1 cellular context compared by ENCODE assay signal in the genomic region with DNA sequence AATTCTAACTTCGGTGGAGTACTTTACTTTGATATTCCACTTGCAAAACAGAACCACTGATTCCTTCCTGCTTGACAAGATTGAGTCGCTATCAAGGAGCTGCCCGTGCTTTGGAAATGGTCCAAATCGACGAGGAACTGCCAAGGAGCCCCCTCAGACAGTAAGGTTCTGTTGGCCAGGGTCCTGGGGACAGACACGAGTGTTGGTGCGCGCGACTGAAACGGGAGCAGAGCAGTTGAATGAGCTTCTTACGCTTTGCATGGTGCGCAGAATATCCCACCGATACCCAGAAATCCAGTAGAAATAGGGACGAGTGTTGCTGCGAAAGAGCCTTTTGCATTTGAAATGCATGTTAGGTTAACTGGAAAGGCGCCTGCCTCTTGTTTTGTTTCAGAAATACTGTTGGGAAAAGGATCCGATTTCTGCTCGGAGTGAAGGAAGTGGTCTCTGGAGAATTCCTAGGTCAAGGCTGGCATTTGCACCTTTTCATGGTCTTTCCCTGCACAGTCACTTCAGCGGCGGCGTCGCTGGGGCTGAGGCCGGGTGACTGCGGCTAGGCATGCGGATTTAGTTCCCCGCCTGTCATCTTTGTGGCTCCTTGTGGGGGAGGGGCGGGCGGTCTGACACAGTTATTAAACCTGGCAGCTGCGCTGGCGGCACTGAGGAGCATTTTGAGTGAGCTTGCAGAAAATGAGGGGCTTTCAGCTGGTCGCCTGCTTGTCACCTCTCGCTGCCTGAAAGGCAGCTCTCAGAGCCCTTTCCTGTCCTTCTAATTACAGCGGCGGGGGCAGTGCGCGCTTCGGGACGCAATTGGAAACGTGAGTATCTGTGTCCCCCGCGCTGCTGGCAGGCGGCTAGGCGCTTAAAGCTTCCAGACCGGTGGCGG.
TF ChIP-seq lines count a peak whose summit lies in the region.

No MANE protein-coding gene starts in this region.

TF ChIP-seq in GM23338, 12 proteins besides CTCF, POLR2A, EP300 and RAD21 (continued from another document):
- TF ChIP-seq, protein P1, sequence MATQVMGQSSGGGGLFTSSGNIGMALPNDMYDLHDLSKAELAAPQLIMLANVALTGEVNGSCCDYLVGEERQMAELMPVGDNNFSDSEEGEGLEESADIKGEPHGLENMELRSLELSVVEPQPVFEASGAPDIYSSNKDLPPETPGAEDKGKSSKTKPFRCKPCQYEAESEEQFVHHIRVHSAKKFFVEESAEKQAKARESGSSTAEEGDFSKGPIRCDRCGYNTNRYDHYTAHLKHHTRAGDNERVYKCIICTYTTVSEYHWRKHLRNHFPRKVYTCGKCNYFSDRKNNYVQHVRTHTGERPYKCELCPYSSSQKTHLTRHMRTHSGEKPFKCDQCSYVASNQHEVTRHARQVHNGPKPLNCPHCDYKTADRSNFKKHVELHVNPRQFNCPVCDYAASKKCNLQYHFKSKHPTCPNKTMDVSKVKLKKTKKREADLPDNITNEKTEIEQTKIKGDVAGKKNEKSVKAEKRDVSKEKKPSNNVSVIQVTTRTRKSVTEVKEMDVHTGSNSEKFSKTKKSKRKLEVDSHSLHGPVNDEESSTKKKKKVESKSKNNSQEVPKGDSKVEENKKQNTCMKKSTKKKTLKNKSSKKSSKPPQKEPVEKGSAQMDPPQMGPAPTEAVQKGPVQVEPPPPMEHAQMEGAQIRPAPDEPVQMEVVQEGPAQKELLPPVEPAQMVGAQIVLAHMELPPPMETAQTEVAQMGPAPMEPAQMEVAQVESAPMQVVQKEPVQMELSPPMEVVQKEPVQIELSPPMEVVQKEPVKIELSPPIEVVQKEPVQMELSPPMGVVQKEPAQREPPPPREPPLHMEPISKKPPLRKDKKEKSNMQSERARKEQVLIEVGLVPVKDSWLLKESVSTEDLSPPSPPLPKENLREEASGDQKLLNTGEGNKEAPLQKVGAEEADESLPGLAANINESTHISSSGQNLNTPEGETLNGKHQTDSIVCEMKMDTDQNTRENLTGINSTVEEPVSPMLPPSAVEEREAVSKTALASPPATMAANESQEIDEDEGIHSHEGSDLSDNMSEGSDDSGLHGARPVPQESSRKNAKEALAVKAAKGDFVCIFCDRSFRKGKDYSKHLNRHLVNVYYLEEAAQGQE (IDR thresholded peaks at IDR 0.05; ENCODE audit: unreplicated experiment), result no peak
- TF ChIP-seq, protein P2, sequence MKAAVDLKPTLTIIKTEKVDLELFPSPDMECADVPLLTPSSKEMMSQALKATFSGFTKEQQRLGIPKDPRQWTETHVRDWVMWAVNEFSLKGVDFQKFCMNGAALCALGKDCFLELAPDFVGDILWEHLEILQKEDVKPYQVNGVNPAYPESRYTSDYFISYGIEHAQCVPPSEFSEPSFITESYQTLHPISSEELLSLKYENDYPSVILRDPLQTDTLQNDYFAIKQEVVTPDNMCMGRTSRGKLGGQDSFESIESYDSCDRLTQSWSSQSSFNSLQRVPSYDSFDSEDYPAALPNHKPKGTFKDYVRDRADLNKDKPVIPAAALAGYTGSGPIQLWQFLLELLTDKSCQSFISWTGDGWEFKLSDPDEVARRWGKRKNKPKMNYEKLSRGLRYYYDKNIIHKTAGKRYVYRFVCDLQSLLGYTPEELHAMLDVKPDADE (IDR thresholded peaks at IDR 0.05), result no peak
- TF ChIP-seq EZH2 (IDR thresholded peaks at IDR 0.05; ENCODE audit: low read depth, unreplicated experiment), result no peak
- no peak for TF ChIP-seq EZH2phosphoT487 (IDR thresholded peaks at IDR 0.05; ENCODE audit: unreplicated experiment)
- TF ChIP-seq ZNF114 (CRISPR knock-in tag; IDR thresholded peaks at IDR 0.05), result no peak
- no peak for TF ChIP-seq CREB1 (CRISPR knock-in tag; IDR thresholded peaks at IDR 0.05; ENCODE audit: low read depth)
- no peak for TF ChIP-seq JUNB (IDR thresholded peaks at IDR 0.05; ENCODE audit: unreplicated experiment)
- no peak for TF ChIP-seq STAT1 (IDR thresholded peaks at IDR 0.05; ENCODE audit: unreplicated experiment)
